ENCODE assay signal across 1 cellular context in genomic region chr20:49446808-49447207, GRCh38.
TF ChIP-seq lines count a peak whose summit lies in the region.

No MANE protein-coding gene starts in this region.

TF ChIP-seq in K562, 482 proteins besides CTCF, POLR2A, EP300 and RAD21 (continued from another document and continues in another):
- TF ChIP-seq IRF1 (CRISPR knock-in tag; IDR thresholded peaks at IDR 0.05; ENCODE audit: borderline replicate concordance), result no peak
- no peak for TF ChIP-seq HNRNPH1 (optimal IDR thresholded peaks at IDR 0.05; ENCODE audit: low read depth, low read length)
- no peak for TF ChIP-seq ZNF175 (CRISPR knock-in tag; IDR thresholded peaks at IDR 0.05; ENCODE audit: low read depth)
- TF ChIP-seq MTA1 (IDR thresholded peaks at IDR 0.05; ENCODE audit: borderline replicate concordance), result no peak
- TF ChIP-seq ZNF354B (CRISPR knock-in tag; IDR thresholded peaks at IDR 0.05), result no peak
- no peak for TF ChIP-seq NR1H2 (CRISPR knock-in tag; IDR thresholded peaks at IDR 0.05)
- no peak for TF ChIP-seq E2F1 (CRISPR knock-in tag; IDR thresholded peaks at IDR 0.05)
- TF ChIP-seq CTCFL (IDR thresholded peaks at IDR 0.05; ENCODE audit: borderline replicate concordance, insufficient read depth, low read depth, low read length, poor library complexity, severe bottlenecking), result no peak
- 0 out of 2 replicates have a peak, but pooled peaks have one; percentile 27 for TF ChIP-seq OTX1 (CRISPR knock-in tag; IDR thresholded peaks at IDR 0.05)
- TF ChIP-seq AFF1 (IDR thresholded peaks at IDR 0.05; ENCODE audit: low read depth in 1 of 2, partially characterized antibody in 2 of 2), result no peak
- no peak for TF ChIP-seq BRCA1 (IDR thresholded peaks at IDR 0.05)
- TF ChIP-seq BRCA1 (CRISPR knock-in tag; IDR thresholded peaks at IDR 0.05), result no peak
- TF ChIP-seq NR2F6 (CRISPR knock-in tag; IDR thresholded peaks at IDR 0.05), result no peak
- TF ChIP-seq BRD9 (IDR thresholded peaks at IDR 0.05; ENCODE audit: low read depth, partially characterized antibody), result no peak
- peak; percentile 65; the same call in 1 of the 2 replicates for TF ChIP-seq SPI1 (IDR thresholded peaks at IDR 0.05; ENCODE audit: borderline replicate concordance, low read depth, low read length)
- no peak for TF ChIP-seq POLR2H (tag; IDR thresholded peaks at IDR 0.05; ENCODE audit: low read depth)
- TF ChIP-seq XRCC3 (IDR thresholded peaks at IDR 0.05), result no peak
- no peak for TF ChIP-seq ZFP30 (CRISPR knock-in tag; IDR thresholded peaks at IDR 0.05; ENCODE audit: borderline replicate concordance)
- TF ChIP-seq ZSCAN29 (IDR thresholded peaks at IDR 0.05), result no peak
- no peak for TF ChIP-seq SP2 (IDR thresholded peaks at IDR 0.05; ENCODE audit: extremely low read depth, low read depth, low read length, poor library complexity, severe bottlenecking)
- no peak for TF ChIP-seq HMG20B (CRISPR knock-in tag; IDR thresholded peaks at IDR 0.05)
- TF ChIP-seq POLR2AphosphoS2 (IDR thresholded peaks at IDR 0.05; ENCODE audit: low read length), result no peak
- no peak for TF ChIP-seq POLR2B (IDR thresholded peaks at IDR 0.05; ENCODE audit: low read depth, partially characterized antibody)
- no peak for TF ChIP-seq E2F8 (IDR thresholded peaks at IDR 0.05; ENCODE audit: low read depth, partially characterized antibody)
- no peak for TF ChIP-seq NCOA2 (IDR thresholded peaks at IDR 0.05; ENCODE audit: partially characterized antibody in 2 of 2)
- TF ChIP-seq HMGXB4 (CRISPR knock-in tag; IDR thresholded peaks at IDR 0.05), result no peak
- no peak for TF ChIP-seq LARP7 (IDR thresholded peaks at IDR 0.05)
- no peak for TF ChIP-seq ZNF133 (CRISPR knock-in tag; IDR thresholded peaks at IDR 0.05)
- TF ChIP-seq HBP1 (CRISPR knock-in tag; IDR thresholded peaks at IDR 0.05), result 0 out of 2 replicates have a peak, but pooled peaks have one; percentile 13
- no peak for TF ChIP-seq SRSF1 (IDR thresholded peaks at IDR 0.05; ENCODE audit: low read depth, low read length)
- peak; percentile 17; the same call in 1 of the 2 replicates for TF ChIP-seq SOX6 (IDR thresholded peaks at IDR 0.05)
- TF ChIP-seq ZNF76 (CRISPR knock-in tag; IDR thresholded peaks at IDR 0.05; ENCODE audit: borderline replicate concordance), result no peak
- TF ChIP-seq SLC30A9 (CRISPR knock-in tag; IDR thresholded peaks at IDR 0.05), result no peak
- TF ChIP-seq PRPF4 (IDR thresholded peaks at IDR 0.05; ENCODE audit: insufficient read depth, low read depth, low read length, poor library complexity, severe bottlenecking), result no peak
- no peak for TF ChIP-seq TCFL5 (CRISPR knock-in tag; conservative IDR thresholded peaks at IDR 0.05)
- TF ChIP-seq TARDBP (IDR thresholded peaks at IDR 0.05), result 0 out of 2 replicates have a peak, but pooled peaks have one; percentile 38
- no peak for TF ChIP-seq HDAC1 (IDR thresholded peaks at IDR 0.05)
- no peak for TF ChIP-seq ZNF3 (CRISPR knock-in tag; IDR thresholded peaks at IDR 0.05)
- no peak for TF ChIP-seq ZNF778 (CRISPR knock-in tag; IDR thresholded peaks at IDR 0.05)
- no peak for TF ChIP-seq MEF2D (tag; conservative IDR thresholded peaks at IDR 0.05; ENCODE audit: low read depth)
- TF ChIP-seq VEZF1 (CRISPR knock-in tag; IDR thresholded peaks at IDR 0.05), result 0 out of 2 replicates have a peak, but pooled peaks have one; percentile 20
- TF ChIP-seq DMBX1 (CRISPR knock-in tag; IDR thresholded peaks at IDR 0.05; ENCODE audit: borderline replicate concordance), result no peak
- TF ChIP-seq NFIC (IDR thresholded peaks at IDR 0.05), result no peak
- TF ChIP-seq MAZ (CRISPR knock-in tag; conservative IDR thresholded peaks at IDR 0.05 in 1 of 2, IDR thresholded peaks at IDR 0.05 in 1 of 2), result no peak
- TF ChIP-seq ZEB2 (IDR thresholded peaks at IDR 0.05), result no peak
- no peak for TF ChIP-seq HDGF (IDR thresholded peaks at IDR 0.05)
- TF ChIP-seq WHSC1 (IDR thresholded peaks at IDR 0.05; ENCODE audit: low read length), result no peak
- TF ChIP-seq SMARCC2 (IDR thresholded peaks at IDR 0.05; ENCODE audit: low read depth), result no peak
- no peak for TF ChIP-seq PREB (CRISPR knock-in tag; IDR thresholded peaks at IDR 0.05)
- no peak for TF ChIP-seq ZBTB26 (CRISPR knock-in tag; IDR thresholded peaks at IDR 0.05)
- TF ChIP-seq DDX20 (tag; IDR thresholded peaks at IDR 0.05; ENCODE audit: low read depth), result no peak
